In the genomic region with DNA sequence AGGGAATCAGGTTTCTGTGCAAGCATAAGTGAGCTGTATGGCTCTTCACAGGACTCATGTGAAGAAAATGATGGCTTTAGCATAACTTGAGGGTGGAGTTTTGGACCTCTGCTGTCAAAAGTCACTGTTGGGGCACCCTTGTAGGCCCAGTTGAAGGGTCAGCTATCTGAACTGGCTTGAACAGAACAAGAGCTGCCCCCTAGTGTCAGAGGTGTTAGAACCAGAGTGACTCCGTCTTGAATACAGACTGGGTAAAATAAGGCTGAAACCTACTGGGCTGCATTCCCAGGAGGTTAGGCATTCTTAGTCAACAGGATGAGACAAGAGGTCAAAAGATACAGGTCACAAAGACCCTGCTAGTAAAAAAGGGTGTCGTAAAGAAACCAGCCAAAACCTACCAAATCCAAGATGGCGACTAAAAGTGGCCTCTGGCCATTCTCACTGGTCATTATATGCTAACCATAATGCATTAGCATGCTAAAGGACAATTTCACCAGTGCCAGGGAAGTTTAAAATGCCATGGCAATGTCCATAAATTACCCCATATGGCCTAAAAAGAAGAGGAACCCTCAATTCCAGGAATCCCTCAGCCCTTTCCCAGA, we compare ENCODE assay signal across 14 cellular contexts.
DNase-seq lines count a peak whose midpoint lies in the region; ATAC-seq and TF ChIP-seq lines count a peak whose summit lies in the region.
"Had no signal": no experiment of that assay in that cellular context is flagged by ENCODE, and none has a peak within 500 bp of the region (broad histone marks: within the 10 kb centered on the region; RNA-seq: fewer than 3 reads in every experiment).

No MANE protein-coding gene starts in this region.

- TF ChIP-seq CTCF in GM12873 (IDR thresholded peaks at IDR 0.05; ENCODE audit: insufficient read depth, low read depth, low read length, missing control alignments) (peak; percentile 42), epithelial cell of proximal tubule (conservative IDR thresholded peaks at IDR 0.05; ENCODE audit: low read depth, low read length) (peak; percentile 64), retinal pigment epithelial cell (conservative IDR thresholded peaks at IDR 0.05; ENCODE audit: low read depth, low read length) (peak; percentile 32), brain microvascular endothelial cell (IDR thresholded peaks at IDR 0.05; ENCODE audit: low read depth, low read length, missing control alignments) (no peak)

- H3K27me3 ChIP-seq in brain microvascular endothelial cell (replicated peaks) = no peaks in the 10 kb centered on the region
- H3K27me3 ChIP-seq: neutrophil had no signal

- intact Hi-C loops in head of caudate nucleus (cut with DNase I) = no loop called here

- in situ Hi-C loops in brain microvascular endothelial cell (cut with HindIII; ENCODE audit: low pct_ligation_motif_present, low sequenced_read_pairs) = no loop called here

- no peak overlapping the region for H3K27ac ChIP-seq in brain microvascular endothelial cell
- H3K27ac ChIP-seq: epithelial cell of prostate, neutrophil had no signal

- DNase-seq in NAMALWA (ENCODE audit: low spot score) (peak; percentile 13), epithelial cell of proximal tubule (ENCODE audit: low read depth) (no peak), retinal pigment epithelial cell (ENCODE audit: low read depth) (no peak), brain microvascular endothelial cell (no peak), head of caudate nucleus (no peak)
- DNase-seq: activated CD4-positive, CD25-positive, alpha-beta regulatory T cell; activated CD8-positive, alpha-beta memory T cell treated with anti-CD3 and anti-CD28 coated beads, Interleukin-2, amount 50 U/mL, for 48 hours; COR-L47; NCI-H2029 treated with DMSO at 0.1 percent for 48 hours; NCI-H774 had no signal

- no peak for ATAC-seq in GM18909 (IDR thresholded peaks at IDR 0.05; ENCODE audit: poor library complexity, unreplicated experiment)

- no peaks in the 10 kb centered on the region for H3K36me3 ChIP-seq in brain microvascular endothelial cell (replicated peaks)
- H3K36me3 ChIP-seq: neutrophil had no signal

- H3K4me3 ChIP-seq in epithelial cell of proximal tubule (ENCODE audit: low read depth, low read length) (no peak overlapping the region), retinal pigment epithelial cell (ENCODE audit: low read length) (no peak overlapping the region), brain microvascular endothelial cell (ENCODE audit: low read depth, low read length) (no peak overlapping the region)
